9 cellular contexts compared by ENCODE assay signal in genomic region chr2:132146774-132147173, GRCh38. TPM values are rescaled to one million over a fixed set of nuclear protein-coding genes. Genes with fewer than 3 reads are reported as not detected.
DNase-seq lines count a peak whose midpoint lies in the region; TF ChIP-seq lines count a peak whose summit lies in the region.
"Not testable (repeated sequence)": the region's sequence is repeated elsewhere in the genome, so short reads cannot be mapped to it uniquely, and the experiment has no call there.
"Had no signal": no experiment of that assay in that cellular context is flagged by ENCODE, and none has a peak within 500 bp of the region (broad histone marks: within the 10 kb centered on the region; RNA-seq: fewer than 3 reads in every experiment).

No MANE protein-coding gene starts in this region.

- not testable (repeated sequence) for H3K4me3 Mint-ChIP-seq in activated CD4-positive, alpha-beta T cell treated with anti-CD3 and anti-CD28 coated beads, Interleukin-2, amount 10 ng/mL, durations not matched to agents 24 days and 14 days

- H3K9me3 ChIP-seq in iPS DF 6.9 (ENCODE audit: control insufficient read depth, insufficient read depth, low read length); vagina: not testable (repeated sequence)

- H3K9me3 Mint-ChIP-seq in activated CD4-positive, alpha-beta T cell treated with anti-CD3 and anti-CD28 coated beads, Interleukin-2, amount 10 ng/mL, durations not matched to agents 24 days and 14 days, result not testable (repeated sequence)

- H3K27ac ChIP-seq in coronary artery; iPS DF 6.9 (ENCODE audit: low read length); vagina: not testable (repeated sequence)

- not testable (repeated sequence) for H3K4me3 ChIP-seq in coronary artery; iPS DF 6.9 (ENCODE audit: low read length); vagina

- WGBS in iPS DF 6.9 (ENCODE audit: insufficient coverage, insufficient read length), result no CpG with 5 or more reads among the region's 4 CpGs

- not testable (repeated sequence) for H3K36me3 Mint-ChIP-seq in activated CD4-positive, alpha-beta T cell treated with anti-CD3 and anti-CD28 coated beads, Interleukin-2, amount 10 ng/mL, durations not matched to agents 24 days and 14 days (ENCODE audit: low read depth)

- not testable (repeated sequence) for H3K4me1 Mint-ChIP-seq in activated CD4-positive, alpha-beta T cell treated with anti-CD3 and anti-CD28 coated beads, Interleukin-2, amount 10 ng/mL, durations not matched to agents 24 days and 14 days

- H3K36me3 ChIP-seq in iPS DF 6.9 (ENCODE audit: control insufficient read depth, insufficient read depth, low read length); vagina: not testable (repeated sequence)

- H3K27me3 ChIP-seq in iPS DF 6.9 (ENCODE audit: control insufficient read depth, insufficient read depth, low read length); vagina: not testable (repeated sequence)

- intact Hi-C loops in activated CD4-positive, alpha-beta T cell treated with anti-CD3 and anti-CD28 coated beads, Interleukin-2, amount 10 ng/mL, durations not matched to agents 24 days and 14 days (cut with micrococcal nuclease), result loop anchor here (5.0 kb wide), 1 partner anchor 474 kb away; no protein-coding TSS in a partner anchor
- intact Hi-C loops in vagina (cut with DNase I), result not testable (repeated sequence)

- not testable (repeated sequence) for TF ChIP-seq POLR2A in vagina (IDR thresholded peaks at IDR 0.05)

- peak; percentile 35 for TF ChIP-seq CTCF in LNCAP (IDR thresholded peaks at IDR 0.05)
- peak; percentile 30 for TF ChIP-seq CTCF in coronary artery (IDR thresholded peaks at IDR 0.05)
- peak in 2 of 3 experiments; percentile 31 to 39 for TF ChIP-seq CTCF in vagina (IDR thresholded peaks at IDR 0.05)

- peak; percentile 53 for DNase-seq in EH (ENCODE audit: low read depth)
- peak; percentile 37 for DNase-seq in NCI-H748 (lab: John Stamatoyannopoulos, UW; ENCODE audit: unreplicated experiment)
- DNase-seq in activated CD4-positive, alpha-beta T cell treated with anti-CD3 and anti-CD28 coated beads, Interleukin-2, amount 10 ng/mL, durations not matched to agents 24 days and 14 days, result peak; percentile 74
- DNase-seq in coronary artery (ENCODE audit: low spot score); vagina (ENCODE audit: extremely low spot score in 2 of 2): not testable (repeated sequence)
- peak; percentile 31 for DNase-seq in iPS DF 6.9 (ENCODE audit: low read depth, low spot score)
- peak; percentile 51 for DNase-seq in pons (ENCODE audit: low spot score)

- H3K27ac Mint-ChIP-seq in activated CD4-positive, alpha-beta T cell treated with anti-CD3 and anti-CD28 coated beads, Interleukin-2, amount 10 ng/mL, durations not matched to agents 24 days and 14 days, result not testable (repeated sequence)

- H3K27me3 Mint-ChIP-seq in activated CD4-positive, alpha-beta T cell treated with anti-CD3 and anti-CD28 coated beads, Interleukin-2, amount 10 ng/mL, durations not matched to agents 24 days and 14 days, result not testable (repeated sequence)

- not testable (repeated sequence) for H3K4me1 ChIP-seq in iPS DF 6.9 (ENCODE audit: control insufficient read depth, insufficient read depth, low read length); vagina

RNA-seq across cellular contexts. Expression of gene ANKRD30BL, which starts 15.0 kb away (rescaled TPM):
- total RNA-seq in activated CD4-positive, alpha-beta T cell treated with anti-CD3 and anti-CD28 coated beads, Interleukin-2, amount 10 ng/mL, durations not matched to agents 24 days and 14 days, result not detected in 2 replicates
- 1.2 TPM for total RNA-seq in vagina
- total RNA-seq: T-cell had no signal
